Comparison of ENCODE assay signal across 11 cellular contexts in the genomic region with DNA sequence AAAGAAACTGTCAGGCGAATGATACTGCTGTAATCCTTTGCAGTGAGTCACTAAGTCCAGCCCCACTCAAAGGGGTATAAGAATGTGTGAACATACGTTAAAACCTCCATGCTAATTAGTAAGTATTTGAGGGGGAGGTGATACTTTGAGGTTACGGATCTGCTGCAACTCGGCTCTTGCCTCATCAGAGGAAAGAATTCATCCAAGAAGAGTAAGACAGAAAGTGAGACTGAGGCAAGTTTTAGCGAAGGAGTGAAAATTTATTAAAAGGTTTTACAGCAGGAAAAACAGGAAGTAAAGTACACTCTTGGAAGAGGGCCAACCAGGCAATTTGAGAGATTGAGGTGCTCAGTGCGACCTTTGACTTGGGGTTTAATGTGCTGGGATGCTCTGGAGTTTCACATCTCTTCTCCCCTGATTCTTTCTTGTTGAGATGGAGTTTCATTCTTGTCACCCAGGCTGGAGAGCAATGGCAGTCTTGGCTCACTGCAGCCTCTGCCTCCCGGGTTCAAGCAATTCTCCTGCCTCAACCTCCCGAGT. TPM values are rescaled to one million over a fixed set of nuclear protein-coding genes. Genes with fewer than 3 reads are reported as not detected.
A peak's percentile ranks its signal among the peaks of the same experiment; 100 is the strongest.
DNase-seq lines count a peak whose midpoint lies in the region; ATAC-seq and TF ChIP-seq lines count a peak whose summit lies in the region.
"Had no signal": no experiment of that assay in that cellular context is flagged by ENCODE, and none has a peak within 500 bp of the region (broad histone marks: within the 10 kb centered on the region; RNA-seq: fewer than 3 reads in every experiment).

No MANE protein-coding gene starts in this region.

- intact Hi-C loops in activated CD4-positive, alpha-beta T cell treated with anti-CD3 and anti-CD28 coated beads for 36 hours (cut with DNase I, micrococcal nuclease): loop anchor here (1.0 to 5.0 kb wide), 7 partner anchors 22 to 280 kb away; no protein-coding TSS in a partner anchor

- H3K27ac Mint-ChIP-seq in activated CD4-positive, alpha-beta T cell treated with anti-CD3 and anti-CD28 coated beads for 36 hours: peak overlapping the region; percentile 85
- H3K27ac Mint-ChIP-seq in activated CD4-positive, alpha-beta T cell treated with anti-CD3 and anti-CD28 coated beads, Interleukin-2, amount 10 ng/mL, durations not matched to agents 7 days and 5 days: no peak overlapping the region
- no peak overlapping the region for H3K27ac Mint-ChIP-seq in stimulated activated effector memory CD8-positive, alpha-beta T cell treated with anti-CD3 and anti-CD28 coated beads, Interleukin-12 subunit alpha, Interleukin-12 subunit beta, amount 100 ng/mL, for 72 hours
- H3K27ac Mint-ChIP-seq: H9 had no signal

- H3K9me3 Mint-ChIP-seq in activated CD4-positive, alpha-beta T cell treated with anti-CD3 and anti-CD28 coated beads for 36 hours (ENCODE audit: low read depth): no peaks in the 10 kb centered on the region
- H3K9me3 Mint-ChIP-seq in activated CD4-positive, alpha-beta T cell treated with anti-CD3 and anti-CD28 coated beads, Interleukin-2, amount 10 ng/mL, durations not matched to agents 7 days and 5 days: no peaks in the 10 kb centered on the region
- no peaks in the 10 kb centered on the region for H3K9me3 Mint-ChIP-seq in stimulated activated effector memory CD8-positive, alpha-beta T cell treated with anti-CD3 and anti-CD28 coated beads, Interleukin-12 subunit alpha, Interleukin-12 subunit beta, amount 100 ng/mL, for 72 hours
- H3K9me3 Mint-ChIP-seq: H9 had no signal

- H3K4me1 Mint-ChIP-seq in activated CD4-positive, alpha-beta T cell treated with anti-CD3 and anti-CD28 coated beads for 36 hours: peaks cover 27% of the 10 kb centered on the region
- peaks cover 14% of the 10 kb centered on the region for H3K4me1 Mint-ChIP-seq in activated CD4-positive, alpha-beta T cell treated with anti-CD3 and anti-CD28 coated beads, Interleukin-2, amount 10 ng/mL, durations not matched to agents 7 days and 5 days
- H3K4me1 Mint-ChIP-seq in stimulated activated effector memory CD8-positive, alpha-beta T cell treated with anti-CD3 and anti-CD28 coated beads, Interleukin-12 subunit alpha, Interleukin-12 subunit beta, amount 100 ng/mL, for 72 hours: peaks cover 18% of the 10 kb centered on the region

- ATAC-seq in activated CD4-positive, alpha-beta T cell treated with anti-CD3 and anti-CD28 coated beads for 36 hours: peak; percentile 97
- ATAC-seq in stimulated activated effector memory CD8-positive, alpha-beta T cell treated with anti-CD3 and anti-CD28 coated beads, Interleukin-12 subunit alpha, Interleukin-12 subunit beta, amount 100 ng/mL, for 72 hours: peak; percentile 100
- no peak for ATAC-seq in HG02870 (IDR thresholded peaks at IDR 0.05; ENCODE audit: unreplicated experiment)

- H3K36me3 Mint-ChIP-seq in activated CD4-positive, alpha-beta T cell treated with anti-CD3 and anti-CD28 coated beads for 36 hours (ENCODE audit: low read depth): no peaks in the 10 kb centered on the region
- no peaks in the 10 kb centered on the region for H3K36me3 Mint-ChIP-seq in activated CD4-positive, alpha-beta T cell treated with anti-CD3 and anti-CD28 coated beads, Interleukin-2, amount 10 ng/mL, durations not matched to agents 7 days and 5 days (ENCODE audit: low read depth)
- peaks cover 6% of the 10 kb centered on the region for H3K36me3 Mint-ChIP-seq in stimulated activated effector memory CD8-positive, alpha-beta T cell treated with anti-CD3 and anti-CD28 coated beads, Interleukin-12 subunit alpha, Interleukin-12 subunit beta, amount 100 ng/mL, for 72 hours

- DNase-seq in activated CD4-positive, alpha-beta T cell treated with anti-CD3 and anti-CD28 coated beads for 36 hours: peak; percentile 64
- DNase-seq in activated CD4-positive, alpha-beta T cell treated with anti-CD3 and anti-CD28 coated beads, Interleukin-2, amount 10 ng/mL, durations not matched to agents 7 days and 5 days: no peak
- DNase-seq in RWPE1 (ENCODE audit: low spot score) (peak; percentile 55), choroid plexus epithelial cell (ENCODE audit: low read depth) (peak; percentile 29), occipital lobe (lab: John Stamatoyannopoulos, UW) (no peak), UCSD-AML1 (lab: John Stamatoyannopoulos, UW; ENCODE audit: unreplicated experiment) (no peak)
- peak; percentile 40 to 67 for DNase-seq in stimulated activated effector memory CD8-positive, alpha-beta T cell treated with anti-CD3 and anti-CD28 coated beads, Interleukin-12 subunit alpha, Interleukin-12 subunit beta, amount 100 ng/mL, for 72 hours (ENCODE audit: low spot score in 2 of 2)
- DNase-seq: H9, hypothalamus, NCI-H1092 treated with DMSO at 0.1 percent for 48 hours had no signal

- TF ChIP-seq CTCF in RWPE1 (conservative IDR thresholded peaks at IDR 0.05; ENCODE audit: low read depth): no peak
- TF ChIP-seq CTCF in choroid plexus epithelial cell (conservative IDR thresholded peaks at IDR 0.05; ENCODE audit: low read depth, low read length): no peak

- peak overlapping the region; percentile 13 for H3K4me3 Mint-ChIP-seq in activated CD4-positive, alpha-beta T cell treated with anti-CD3 and anti-CD28 coated beads for 36 hours
- H3K4me3 Mint-ChIP-seq in activated CD4-positive, alpha-beta T cell treated with anti-CD3 and anti-CD28 coated beads, Interleukin-2, amount 10 ng/mL, durations not matched to agents 7 days and 5 days: no peak overlapping the region
- peak overlapping the region; percentile 25 for H3K4me3 Mint-ChIP-seq in stimulated activated effector memory CD8-positive, alpha-beta T cell treated with anti-CD3 and anti-CD28 coated beads, Interleukin-12 subunit alpha, Interleukin-12 subunit beta, amount 100 ng/mL, for 72 hours
- H3K4me3 Mint-ChIP-seq: H9 had no signal

- H3K27me3 Mint-ChIP-seq in activated CD4-positive, alpha-beta T cell treated with anti-CD3 and anti-CD28 coated beads for 36 hours: peaks cover 31% of the 10 kb centered on the region
- peaks cover 16% of the 10 kb centered on the region for H3K27me3 Mint-ChIP-seq in activated CD4-positive, alpha-beta T cell treated with anti-CD3 and anti-CD28 coated beads, Interleukin-2, amount 10 ng/mL, durations not matched to agents 7 days and 5 days

- no peak overlapping the region for H3K27ac ChIP-seq in RWPE1

- POLR2A ChIA-PET in activated CD4-positive, alpha-beta T cell treated with anti-CD3 and anti-CD28 coated beads for 36 hours (lab: Charles Lee): no interaction called here
- POLR2A ChIA-PET in activated CD4-positive, alpha-beta T cell treated with anti-CD3 and anti-CD28 coated beads, Interleukin-2, amount 10 ng/mL, durations not matched to agents 7 days and 5 days (lab: Charles Lee): no interaction called here
- POLR2A ChIA-PET in RWPE1 (lab: Yijun Ruan, JAX; ENCODE audit: low non-redundant PET): no interaction called here

- CTCF ChIA-PET in activated CD4-positive, alpha-beta T cell treated with anti-CD3 and anti-CD28 coated beads for 36 hours (lab: Charles Lee): interaction anchor here (0.6 to 1.3 kb wide), 2 partner anchors 23 to 75 kb away, joined by 3 to 5 read pairs; no protein-coding TSS in a partner anchor
- CTCF ChIA-PET in activated CD4-positive, alpha-beta T cell treated with anti-CD3 and anti-CD28 coated beads, Interleukin-2, amount 10 ng/mL, durations not matched to agents 7 days and 5 days (lab: Charles Lee): no interaction called here
- CTCF ChIA-PET in RWPE1 (lab: Yijun Ruan, JAX): no interaction called here

- H3K4me3 ChIP-seq in choroid plexus epithelial cell (ENCODE audit: low read depth, low read length): no peak overlapping the region

RNA-seq across cellular contexts. Expression of gene CLEC4M, which starts 9.8 kb away (rescaled TPM):
- not detected for total RNA-seq in activated CD4-positive, alpha-beta T cell treated with anti-CD3 and anti-CD28 coated beads for 36 hours
- not detected for total RNA-seq in activated CD4-positive, alpha-beta T cell treated with anti-CD3 and anti-CD28 coated beads, Interleukin-2, amount 10 ng/mL, durations not matched to agents 7 days and 5 days
- not detected for total RNA-seq in occipital lobe
- total RNA-seq: H9 had no signal

RNA-seq across cellular contexts. Expression of gene CD209, which starts 25.5 kb away (rescaled TPM):
- not detected for total RNA-seq in activated CD4-positive, alpha-beta T cell treated with anti-CD3 and anti-CD28 coated beads for 36 hours
- not detected for total RNA-seq in activated CD4-positive, alpha-beta T cell treated with anti-CD3 and anti-CD28 coated beads, Interleukin-2, amount 10 ng/mL, durations not matched to agents 7 days and 5 days
- 0.47 TPM for total RNA-seq in occipital lobe
- total RNA-seq: H9 had no signal

RNA-seq across cellular contexts. Expression of gene CLEC4G, which starts 40.9 kb away (rescaled TPM):
- not detected for total RNA-seq in activated CD4-positive, alpha-beta T cell treated with anti-CD3 and anti-CD28 coated beads for 36 hours
- not detected for total RNA-seq in activated CD4-positive, alpha-beta T cell treated with anti-CD3 and anti-CD28 coated beads, Interleukin-2, amount 10 ng/mL, durations not matched to agents 7 days and 5 days
- total RNA-seq in occipital lobe: 0.31 TPM
- total RNA-seq: H9 had no signal

RNA-seq across cellular contexts. Expression of gene EVI5L, which starts 57.2 kb away (rescaled TPM):
- total RNA-seq in activated CD4-positive, alpha-beta T cell treated with anti-CD3 and anti-CD28 coated beads for 36 hours: 1 to 10 TPM; 4.8 to 5.9 TPM
- 10 to 100 TPM in 1 of 2 experiments, 1 to 10 TPM in 1; 9.7 to 11.2 TPM for total RNA-seq in activated CD4-positive, alpha-beta T cell treated with anti-CD3 and anti-CD28 coated beads, Interleukin-2, amount 10 ng/mL, durations not matched to agents 7 days and 5 days
- 44.5 TPM for total RNA-seq in occipital lobe

Comparison
In these comparisons a context has a peak if more than half of its experiments do, and no peak if none do; other contexts are left out.
1. DNase-seq: peak in activated CD4-positive, alpha-beta T cell treated with anti-CD3 and anti-CD28 coated beads for 36 hours (single experiment), RWPE1 (single experiment), choroid plexus epithelial cell (single experiment) and stimulated activated effector memory CD8-positive, alpha-beta T cell treated with anti-CD3 and anti-CD28 coated beads, Interleukin-12 subunit alpha, Interleukin-12 subunit beta, amount 100 ng/mL, for 72 hours (2 of 2); none in activated CD4-positive, alpha-beta T cell treated with anti-CD3 and anti-CD28 coated beads, Interleukin-2, amount 10 ng/mL, durations not matched to agents 7 days and 5 days (single experiment), occipital lobe (single experiment) and UCSD-AML1 (single experiment).